20 cellular contexts compared by ENCODE assay signal in genomic region chr15:48499978-48500377, GRCh38.
DNase-seq lines count a peak whose midpoint lies in the region; ATAC-seq, FAIRE-seq and TF ChIP-seq lines count a peak whose summit lies in the region.
"Had no signal": no experiment of that assay in that cellular context is flagged by ENCODE, and none has a peak within 500 bp of the region (broad histone marks: within the 10 kb centered on the region; RNA-seq: fewer than 3 reads in every experiment).

No MANE protein-coding gene starts in this region.

- no peaks in the 10 kb centered on the region for H3K4me1 ChIP-seq in A549
- H3K4me1 ChIP-seq in K562 (replicated peaks in 1 of 2; ENCODE audit: control insufficient read depth in 2 of 2, insufficient read depth in 2 of 2, low read length in 2 of 2) = no peaks in the 10 kb centered on the region
- H3K4me1 ChIP-seq in mesenchymal stem cell (ENCODE audit: control insufficient read depth, insufficient read depth, low read depth, low read length) = peaks cover under 1% of the 10 kb centered on the region
- H3K4me1 ChIP-seq in SK-N-SH (ENCODE audit: control insufficient read depth in 1 of 2, insufficient read depth in 2 of 2, low read depth in 1 of 2, low read length in 1 of 2) = peaks cover 0 to 8% of the 10 kb centered on the region in 2 experiments; a peak in 3 of 4 replicates

- peaks cover 64% of the 10 kb centered on the region for H3K4me1 Mint-ChIP-seq in HFFc6 (ENCODE audit: low read depth)
- H3K4me1 Mint-ChIP-seq: CD4-positive, alpha-beta memory T cell had no signal

- intact Hi-C loops in K562 (cut with micrococcal nuclease) = loop anchor here (10.0 kb wide), 1 partner anchor 305 kb away; no protein-coding TSS in a partner anchor

- no peaks in the 10 kb centered on the region; the same call in 1 of the 2 replicates for H3K9me3 Mint-ChIP-seq in HFFc6
- H3K9me3 Mint-ChIP-seq: CD4-positive, alpha-beta memory T cell had no signal

- TF ChIP-seq EP300 in A549 (IDR thresholded peaks at IDR 0.05) (no peak), K562 (IDR thresholded peaks at IDR 0.05; ENCODE audit: low read length) (no peak), SK-N-SH (IDR thresholded peaks at IDR 0.05; ENCODE audit: borderline replicate concordance in 1 of 2, low read depth in 1 of 2, low read length in 1 of 2) (no peak)

- H3K27me3 ChIP-seq in K562 (ENCODE audit: control insufficient read depth in 2 of 2, insufficient read depth in 2 of 2, low read length in 2 of 2) (peaks cover 0 to 4% of the 10 kb centered on the region in 2 experiments; a peak in 1 of 5 replicates), mesenchymal stem cell (ENCODE audit: control insufficient read depth in 1 of 2, insufficient read depth in 1 of 2, low read length in 2 of 2) (no peaks in the 10 kb centered on the region), SK-N-SH (ENCODE audit: insufficient read depth) (no peaks in the 10 kb centered on the region)

- no peak overlapping the region for H3K4me3 ChIP-seq in A549
- H3K4me3 ChIP-seq in K562 = no peak overlapping the region
- no peak overlapping the region for H3K4me3 ChIP-seq in mesenchymal stem cell (ENCODE audit: insufficient read depth in 1 of 2, low read depth in 1 of 2, low read length in 2 of 2)
- H3K4me3 ChIP-seq in SK-N-SH (ENCODE audit: low read depth in 2 of 2, low read length in 1 of 2) = no peak overlapping the region

- TF ChIP-seq RAD21 in A549 (conservative IDR thresholded peaks at IDR 0.05 in 1 of 2, IDR thresholded peaks at IDR 0.05 in 1 of 2) (no peak), K562 (CRISPR knock-in tag; conservative IDR thresholded peaks at IDR 0.05 in 1 of 2, IDR thresholded peaks at IDR 0.05 in 1 of 2) (no peak), SK-N-SH (IDR thresholded peaks at IDR 0.05; ENCODE audit: low read length) (no peak)

- in situ Hi-C loops in K562 (cut with MboI) = no loop called here

- peak overlapping the region; percentile 32; the same call in 1 of the 2 replicates for H3K4me3 Mint-ChIP-seq in HFFc6
- H3K4me3 Mint-ChIP-seq: CD4-positive, alpha-beta memory T cell had no signal

- H3K18ac ChIP-seq in mesenchymal stem cell (ENCODE audit: low read depth in 1 of 2, low read length in 2 of 2) = no peak overlapping the region

- H4K20me1 ChIP-seq in K562 (replicated peaks; ENCODE audit: control insufficient read depth, insufficient read depth, low read length) = no peaks in the 10 kb centered on the region
- H4K20me1 ChIP-seq in SK-N-SH (ENCODE audit: insufficient read depth) = no peaks in the 10 kb centered on the region

- TF ChIP-seq CTCF in A549 (IDR thresholded peaks at IDR 0.05) (no peak), HFFc6 (IDR thresholded peaks at IDR 0.05) (no peak), K562 (IDR thresholded peaks at IDR 0.05 in 2 of 3, conservative IDR thresholded peaks at IDR 0.05 in 1 of 3; ENCODE audit: insufficient read depth in 2 of 3, low read depth in 1 of 3, low read length in 3 of 3) (no peak), SK-N-SH (IDR thresholded peaks at IDR 0.05) (no peak)

- H3K27ac ChIP-seq in A549 = no peak overlapping the region
- no peak overlapping the region for H3K27ac ChIP-seq in K562 (ENCODE audit: extremely low read depth, low read depth, low read length)
- H3K27ac ChIP-seq in mesenchymal stem cell (ENCODE audit: low read length, poor library complexity, severe bottlenecking) = no peak overlapping the region
- H3K27ac ChIP-seq in SK-N-SH (ENCODE audit: low read depth in 2 of 2, low read length in 1 of 2) = 0 out of 4 replicates have a peak overlapping the region, but pooled peaks of 1 of the 2 experiments have one; percentile 1

- CTCF ChIA-PET in A549 (lab: Yijun Ruan, JAX) = interaction anchor here (1.3 kb wide), 1 partner anchor 141 kb away, joined by 3 read pairs; no protein-coding TSS in a partner anchor
- CTCF ChIA-PET in K562 (lab: Yijun Ruan, JAX; ENCODE audit: low intra/inter-chr PET ratio) = no interaction called here
- CTCF ChIA-PET in SK-N-SH (lab: Yijun Ruan, JAX) = interaction anchor here (1.9 kb wide), 1 partner anchor 9 kb away, joined by 5 read pairs; no protein-coding TSS in a partner anchor

- H3K4ac ChIP-seq in mesenchymal stem cell (ENCODE audit: low read depth in 1 of 2, low read length in 2 of 2) = no peak overlapping the region

- H2BK5ac ChIP-seq in mesenchymal stem cell (ENCODE audit: low read depth, low read length, poor library complexity, severe bottlenecking) = no peak overlapping the region

- no peak for TF ChIP-seq POLR2A in A549 (IDR thresholded peaks at IDR 0.05; ENCODE audit: low read length)
- no peak for TF ChIP-seq POLR2A in K562 (conservative IDR thresholded peaks at IDR 0.05)

- DNase-seq in A549 (ENCODE audit: low read depth in 1 of 2, low spot score in 1 of 2) (no peak), HFFc6 (no peak), K562 (ENCODE audit: extremely low read depth in 1 of 4, low spot score in 3 of 4) (no peak), mesenchymal stem cell (no peak), SK-N-SH (no peak), GM03348 (ENCODE audit: low spot score) (no peak)
- DNase-seq: 8988T; C1 segment of cervical spinal cord; Calu3; CD4-positive, alpha-beta memory T cell; COR-L47; DMS53; DMS79 treated with DMSO at 0.1 percent for 48 hours; GF-D8; GOT3; H7; HCEC 1CT had no signal

- H3F3A ChIP-seq in SK-N-SH (replicated peaks; ENCODE audit: insufficient read depth) = peaks cover 69% of the 10 kb centered on the region

- no peak overlapping the region for H4K91ac ChIP-seq in mesenchymal stem cell (ENCODE audit: low read length)

- H3K14ac ChIP-seq in mesenchymal stem cell (ENCODE audit: low read length in 2 of 2) = no peak overlapping the region

- ATAC-seq in A549 (no peak), K562 (no peak), GM21367 (IDR thresholded peaks at IDR 0.05; ENCODE audit: unreplicated experiment) (no peak), HG03342 (IDR thresholded peaks at IDR 0.05; ENCODE audit: unreplicated experiment) (no peak)

- peak overlapping the region; percentile 64 for H3K27ac Mint-ChIP-seq in HFFc6
- H3K27ac Mint-ChIP-seq: CD4-positive, alpha-beta memory T cell had no signal

- H3K79me2 ChIP-seq in K562 (ENCODE audit: control insufficient read depth, insufficient read depth, low read length) = no peaks in the 10 kb centered on the region
- H3K79me2 ChIP-seq in SK-N-SH (ENCODE audit: insufficient read depth) = peaks cover 10% of the 10 kb centered on the region

- peaks cover 4% of the 10 kb centered on the region for H3K79me1 ChIP-seq in mesenchymal stem cell (replicated peaks; ENCODE audit: low read length, poor library complexity, severe bottlenecking)

- H3K9me1 ChIP-seq in K562 (ENCODE audit: control insufficient read depth, insufficient read depth, low read length) = no peaks in the 10 kb centered on the region

- peaks cover 15% of the 10 kb centered on the region for H3K27me3 Mint-ChIP-seq in HFFc6 (ENCODE audit: insufficient read depth)
- H3K27me3 Mint-ChIP-seq: CD4-positive, alpha-beta memory T cell had no signal

- H2AFZ ChIP-seq in K562 (ENCODE audit: low read depth, low read length) (no peak overlapping the region), mesenchymal stem cell (ENCODE audit: low read depth, low read length) (no peak overlapping the region), SK-N-SH (ENCODE audit: low read depth) (no peak overlapping the region)

- no peak overlapping the region for H2BK120ac ChIP-seq in mesenchymal stem cell (ENCODE audit: low read depth, low read length)

- POLR2A ChIA-PET in A549 (lab: Yijun Ruan, JAX) = no interaction called here
- POLR2A ChIA-PET in K562 (lab: Yijun Ruan, JAX) = no interaction called here
- POLR2A ChIA-PET in SK-N-SH (lab: Yijun Ruan, JAX) = interaction anchor here (1.0 kb wide), 1 partner anchor 1855 kb away, joined by 3 read pairs; the partner anchor contains the start of gene GABPB1

- H2BK15ac ChIP-seq in mesenchymal stem cell (ENCODE audit: low read depth, poor library complexity, severe bottlenecking) = no peak overlapping the region

- H3K9me3 ChIP-seq in A549 (no peaks in the 10 kb centered on the region), K562 (replicated peaks; ENCODE audit: control insufficient read depth, insufficient read depth, low read depth, low read length) (no peaks in the 10 kb centered on the region), mesenchymal stem cell (ENCODE audit: control insufficient read depth, low read length) (no peaks in the 10 kb centered on the region), SK-N-SH (no peaks in the 10 kb centered on the region)

- FAIRE-seq in A549 (lab: Jason Lieb, UNC) (no peak), K562 (lab: Jason Lieb, UNC) (no peak)
- FAIRE-seq: GM19239 had no signal

- H3K9me2 ChIP-seq in SK-N-SH = no peaks in the 10 kb centered on the region

- H3K23ac ChIP-seq in mesenchymal stem cell (ENCODE audit: low read length in 2 of 2) = no peak overlapping the region

- no peak overlapping the region for H2BK12ac ChIP-seq in mesenchymal stem cell (ENCODE audit: low read length in 2 of 2)

- H3K36me3 ChIP-seq in K562 (ENCODE audit: control insufficient read depth, insufficient read depth, low read length) = no peaks in the 10 kb centered on the region
- H3K36me3 ChIP-seq in mesenchymal stem cell (ENCODE audit: control insufficient read depth in 1 of 2, insufficient read depth in 2 of 2, low read depth in 1 of 2, low read length in 2 of 2) = peaks cover 18 to 99% of the 10 kb centered on the region in 2 experiments
- peaks cover 85 to 95% of the 10 kb centered on the region in 2 experiments for H3K36me3 ChIP-seq in SK-N-SH (replicated peaks in 1 of 2; ENCODE audit: control insufficient read depth in 1 of 2, insufficient read depth in 2 of 2, low read length in 1 of 2)

- peak overlapping the region; percentile 32 for H4K8ac ChIP-seq in mesenchymal stem cell (ENCODE audit: low read length)

- H2AK5ac ChIP-seq in mesenchymal stem cell (ENCODE audit: low read length, severe bottlenecking) = no peak overlapping the region

- H3K4me2 ChIP-seq in A549 = no peak overlapping the region
- no peak overlapping the region for H3K4me2 ChIP-seq in K562 (ENCODE audit: insufficient read depth, low read length)
- H3K4me2 ChIP-seq in mesenchymal stem cell (ENCODE audit: low read length, poor library complexity, severe bottlenecking) = no peak overlapping the region
- H3K4me2 ChIP-seq in SK-N-SH = no peak overlapping the region

- peaks cover 76% of the 10 kb centered on the region for H3K36me3 Mint-ChIP-seq in HFFc6 (ENCODE audit: low read depth)
- H3K36me3 Mint-ChIP-seq: CD4-positive, alpha-beta memory T cell had no signal

- no TSS peak for BruUV-seq in K562 (replicated peaks; lab: Mats Ljungman, UMichigan)

- no peak overlapping the region for H3K9ac ChIP-seq in K562 (ENCODE audit: insufficient read depth in 1 of 2, low read depth in 2 of 2, low read length in 2 of 2)
- H3K9ac ChIP-seq in mesenchymal stem cell (ENCODE audit: low read length) = no peak overlapping the region
- H3K9ac ChIP-seq in SK-N-SH = no peak overlapping the region

TF ChIP-seq in A549, 52 proteins besides CTCF, POLR2A, EP300 and RAD21 (continues in another document):
- TF ChIP-seq NFE2L2 (conservative IDR thresholded peaks at IDR 0.05; ENCODE audit: low read length) = no peak
- no peak for TF ChIP-seq NPAS2 (CRISPR knock-in tag; IDR thresholded peaks at IDR 0.05; ENCODE audit: borderline replicate concordance)

TF ChIP-seq in K562, 482 proteins besides CTCF, POLR2A, EP300 and RAD21 (continues in another document):
- no peak for TF ChIP-seq HLTF (IDR thresholded peaks at IDR 0.05)
- peak; percentile 96 for TF ChIP-seq MAFK (IDR thresholded peaks at IDR 0.05; ENCODE audit: low read length)

TF ChIP-seq in SK-N-SH, 30 proteins besides CTCF, POLR2A, EP300 and RAD21 (continues in another document):
- TF ChIP-seq FOXJ3 (CRISPR knock-in tag; IDR thresholded peaks at IDR 0.05) = no peak
- no peak for TF ChIP-seq POLR2AphosphoS5 (IDR thresholded peaks at IDR 0.05; ENCODE audit: low read depth, low read length)

Comparison
In these comparisons a context has a peak if more than half of its experiments do, and no peak if none do; other contexts are left out.
1. Of the 35 proteins assayed by ChIP-seq in both K562 and A549: peak only in K562: none; only in A549: none; in both: MAFK; in neither: 34.